ENCODE assay signal across 15 cellular contexts in the genomic region with DNA sequence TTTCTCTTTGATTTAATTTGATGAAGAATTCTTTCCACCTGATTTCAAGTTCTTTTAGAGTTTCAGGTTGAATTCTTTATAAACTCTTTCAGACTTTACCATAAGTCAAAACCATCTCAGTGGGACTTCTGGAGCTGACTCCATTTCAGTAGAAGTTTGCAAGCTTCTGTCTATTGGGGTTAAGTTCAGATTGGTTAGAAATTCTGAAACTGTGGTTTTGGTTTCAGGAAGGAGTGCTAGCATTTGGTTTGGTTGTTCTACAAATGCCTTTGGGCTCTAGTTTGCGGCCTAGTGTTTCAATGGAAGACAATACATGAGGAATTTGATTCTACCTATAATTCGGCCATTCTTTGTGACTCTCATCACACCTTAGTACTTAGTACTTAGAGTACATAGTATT.
DNase-seq lines count a peak whose midpoint lies in the region; ATAC-seq and TF ChIP-seq lines count a peak whose summit lies in the region.
"Had no signal": no experiment of that assay in that cellular context is flagged by ENCODE, and none has a peak within 500 bp of the region (broad histone marks: within the 10 kb centered on the region; RNA-seq: fewer than 3 reads in every experiment).

No MANE protein-coding gene starts in this region.

- no peak for TF ChIP-seq CTCF in KMS-11 (conservative IDR thresholded peaks at IDR 0.05; ENCODE audit: low read depth, low read length)

- no peaks in the 10 kb centered on the region for H4K20me1 ChIP-seq in KMS-11 (ENCODE audit: insufficient read depth)

- peak; percentile 56 for ATAC-seq in GM18861 (IDR thresholded peaks at IDR 0.05; ENCODE audit: unreplicated experiment)
- peak; percentile 78 for ATAC-seq in GM21447 (IDR thresholded peaks at IDR 0.05; ENCODE audit: unreplicated experiment)
- ATAC-seq in HG02973 (IDR thresholded peaks at IDR 0.05; ENCODE audit: unreplicated experiment): peak; percentile 75
- ATAC-seq: activated naive CD4-positive, alpha-beta T cell treated with anti-CD3 and anti-CD28 coated beads, Interleukin-2, amount 50 U/mL, for 72 hours had no signal

- H3K4me2 ChIP-seq in KMS-11: peak overlapping the region; percentile 15

- no peaks in the 10 kb centered on the region for H3K36me3 ChIP-seq in KMS-11 (ENCODE audit: insufficient read depth)
- H3K36me3 ChIP-seq: SJSA1 had no signal

- no peak overlapping the region for H3K4me3 ChIP-seq in KMS-11 (IDR thresholded peaks at IDR 0.05; ENCODE audit: insufficient read depth, low read depth, low read length)
- H3K4me3 ChIP-seq: SJSA1 had no signal

- no peaks in the 10 kb centered on the region for H3K27me3 ChIP-seq in KMS-11 (ENCODE audit: insufficient read depth, low read depth)
- H3K27me3 ChIP-seq: SJSA1 had no signal

- DNase-seq in NCI-H82 (lab: John Stamatoyannopoulos, UW) (no peak), NCI-H2081 (lab: John Stamatoyannopoulos, UW) (no peak), NCI-H2081 treated with DMSO at 0.1 percent for 48 hours (lab: John Stamatoyannopoulos, UW) (no peak), activated gamma-delta T cell (lab: John Stamatoyannopoulos, UW) (no peak)
- DNase-seq: HFFc6; IMR-90; NCI-H146; NCI-H774; stimulated activated naive CD4-positive, alpha-beta T cell treated with Interleukin-2 at 50 U/mL for 16 hours had no signal

- H3K4me1 ChIP-seq in KMS-11 (ENCODE audit: low read depth, poor library complexity, severe bottlenecking): peaks cover 41% of the 10 kb centered on the region
- H3K4me1 ChIP-seq: SJSA1 had no signal

- no peaks in the 10 kb centered on the region for H3K79me2 ChIP-seq in KMS-11 (ENCODE audit: insufficient read depth, low read depth)

- peak overlapping the region; percentile 4; the same call in 1 of the 2 replicates for H3K27ac ChIP-seq in KMS-11
- H3K27ac ChIP-seq: SJSA1 had no signal

- no peak overlapping the region for H2AFZ ChIP-seq in KMS-11 (ENCODE audit: low read depth)

- H3K9ac ChIP-seq in KMS-11: no peak overlapping the region
